In genomic region chr15:34373951-34374350, GRCh38 we compare ENCODE assay signal across 16 cellular contexts. TPM values are rescaled to one million over a fixed set of nuclear protein-coding genes. Genes with fewer than 3 reads are reported as not detected.
A peak's percentile ranks its signal among the peaks of the same experiment; 100 is the strongest.
DNase-seq lines count a peak whose midpoint lies in the region; ATAC-seq lines count a peak whose summit lies in the region.
"Had no signal": no experiment of that assay in that cellular context is flagged by ENCODE, and none has a peak within 500 bp of the region (broad histone marks: within the 10 kb centered on the region; RNA-seq: fewer than 3 reads in every experiment).

No MANE protein-coding gene starts in this region.

- DNase-seq in T-helper 17 cell (no peak), mesenteric fat pad (ENCODE audit: low spot score) (peak; percentile 75), 8988T (no peak)
- no peak for DNase-seq in stimulated activated effector memory CD8-positive, alpha-beta T cell treated with anti-CD3 and anti-CD28 coated beads, Interleukin-12 subunit alpha, Interleukin-12 subunit beta, amount 100 ng/mL, for 72 hours (ENCODE audit: low spot score in 2 of 2)
- DNase-seq in stimulated activated CD4-positive, alpha-beta T cell treated with anti-CD3 and anti-CD28 coated beads, Interleukin-1b, Interleukin-23, amount 100 ng/mL, for 48 hours: no peak
- DNase-seq in stimulated activated CD4-positive, alpha-beta T cell treated with anti-CD3 and anti-CD28 coated beads, Interleukin-12 subunit alpha, Interleukin-12 subunit beta, amount 100 ng/mL, for 4 hours: no peak
- DNase-seq: Caco-2; CD4-positive, CD25-positive, alpha-beta regulatory T cell; CD8-positive, alpha-beta T cell; DMS153; DND-41; GM23248; H7; HCEC 1CT had no signal

- no peaks in the 10 kb centered on the region for H3K36me3 Mint-ChIP-seq in T-helper 17 cell (ENCODE audit: low read depth)
- H3K36me3 Mint-ChIP-seq in stimulated activated effector memory CD8-positive, alpha-beta T cell treated with anti-CD3 and anti-CD28 coated beads, Interleukin-12 subunit alpha, Interleukin-12 subunit beta, amount 100 ng/mL, for 72 hours: peaks cover 7% of the 10 kb centered on the region
- H3K36me3 Mint-ChIP-seq: CD4-positive, CD25-positive, alpha-beta regulatory T cell; CD8-positive, alpha-beta T cell had no signal

- no peaks in the 10 kb centered on the region for H3K9me3 Mint-ChIP-seq in stimulated activated effector memory CD8-positive, alpha-beta T cell treated with anti-CD3 and anti-CD28 coated beads, Interleukin-12 subunit alpha, Interleukin-12 subunit beta, amount 100 ng/mL, for 72 hours
- H3K9me3 Mint-ChIP-seq: CD4-positive, CD25-positive, alpha-beta regulatory T cell; CD8-positive, alpha-beta T cell had no signal

- H3K4me3 Mint-ChIP-seq in T-helper 17 cell: no peak overlapping the region
- no peak overlapping the region for H3K4me3 Mint-ChIP-seq in stimulated activated effector memory CD8-positive, alpha-beta T cell treated with anti-CD3 and anti-CD28 coated beads, Interleukin-12 subunit alpha, Interleukin-12 subunit beta, amount 100 ng/mL, for 72 hours
- H3K4me3 Mint-ChIP-seq: B cell; CD4-positive, CD25-positive, alpha-beta regulatory T cell; CD8-positive, alpha-beta T cell had no signal

- H3K4me1 Mint-ChIP-seq in T-helper 17 cell: peaks cover 6% of the 10 kb centered on the region
- peaks cover 14% of the 10 kb centered on the region for H3K4me1 Mint-ChIP-seq in stimulated activated effector memory CD8-positive, alpha-beta T cell treated with anti-CD3 and anti-CD28 coated beads, Interleukin-12 subunit alpha, Interleukin-12 subunit beta, amount 100 ng/mL, for 72 hours

- ATAC-seq in T-helper 17 cell: no peak
- ATAC-seq in stimulated activated effector memory CD8-positive, alpha-beta T cell treated with anti-CD3 and anti-CD28 coated beads, Interleukin-12 subunit alpha, Interleukin-12 subunit beta, amount 100 ng/mL, for 72 hours: no peak
- ATAC-seq: CD8-positive, alpha-beta T cell had no signal

- H3K27ac Mint-ChIP-seq in T-helper 17 cell: peak overlapping the region; percentile 51
- H3K27ac Mint-ChIP-seq in stimulated activated effector memory CD8-positive, alpha-beta T cell treated with anti-CD3 and anti-CD28 coated beads, Interleukin-12 subunit alpha, Interleukin-12 subunit beta, amount 100 ng/mL, for 72 hours: peak overlapping the region; percentile 3
- H3K27ac Mint-ChIP-seq: B cell; CD8-positive, alpha-beta T cell had no signal

- H3K9me3 ChIP-seq in T-helper 17 cell (ENCODE audit: control insufficient read depth, low read length, poor library complexity, severe bottlenecking): no peaks in the 10 kb centered on the region
- H3K9me3 ChIP-seq: BLaER1, Caco-2 had no signal

- H3K27me3 Mint-ChIP-seq in T-helper 17 cell: no peaks in the 10 kb centered on the region
- H3K27me3 Mint-ChIP-seq: B cell; CD4-positive, CD25-positive, alpha-beta regulatory T cell had no signal

RNA-seq across cellular contexts. Expression of gene LPCAT4, which starts 7.0 kb away (rescaled TPM):
- total RNA-seq in T-helper 17 cell (10 to 100 TPM; 93.2 to 99.0 TPM), mesenteric fat pad (24.1 TPM)

RNA-seq across cellular contexts. Expression of gene NUTM1, which starts 30.8 kb away (rescaled TPM):
- total RNA-seq in T-helper 17 cell: not detected
- not detected for total RNA-seq in mesenteric fat pad
- total RNA-seq: B cell; Caco-2; CD4-positive, CD25-positive, alpha-beta regulatory T cell; CD8-positive, alpha-beta T cell; GM23248 had no signal

RNA-seq across cellular contexts. Expression of gene NOP10, which starts 31.0 kb away (rescaled TPM):
- 10 to 100 TPM; 40.8 to 52.8 TPM for total RNA-seq in T-helper 17 cell
- 157 TPM for total RNA-seq in mesenteric fat pad

RNA-seq across cellular contexts. Expression of gene SLC12A6, which starts 36.4 kb away (rescaled TPM):
- 10 to 100 TPM; 57.9 to 69.2 TPM for total RNA-seq in T-helper 17 cell
- total RNA-seq in mesenteric fat pad: 22.8 TPM
